In genomic region chr21:27001526-27001925, GRCh38 we compare ENCODE assay signal across 23 cellular contexts. TPM values are rescaled to one million over a fixed set of nuclear protein-coding genes. Genes with fewer than 3 reads are reported as not detected.
"Had no signal": no experiment of that assay in that cellular context is flagged by ENCODE, and none has a peak within 500 bp of the region (broad histone marks: within the 10 kb centered on the region; RNA-seq: fewer than 3 reads in every experiment).

No MANE protein-coding gene starts in this region.

- H3K4me2 ChIP-seq: SK-N-SH had no signal

- H3K9me2 ChIP-seq: SK-N-SH had no signal

- H3K9ac ChIP-seq: SK-N-SH had no signal

- H3K4me1 ChIP-seq: ascending aorta, body of pancreas, Peyer's patch, SJCRH30 had no signal

- H3K4me3 ChIP-seq: ascending aorta, body of pancreas, Peyer's patch, SJCRH30 had no signal

- ATAC-seq: activated CD8-positive, alpha-beta T cell treated with anti-CD3 and anti-CD28 coated beads, Interleukin-2, amount 10 ng/mL, durations not matched to agents 7 days and 5 days; body of pancreas had no signal

- H3K9me3 ChIP-seq: ascending aorta, body of pancreas, Peyer's patch, SK-N-SH had no signal

- H3K27ac ChIP-seq: ascending aorta, body of pancreas, Peyer's patch, RWPE1, SJCRH30, VCaP had no signal

- H3K27me3 ChIP-seq: ascending aorta, body of pancreas, Peyer's patch, SJCRH30 had no signal

- DNase-seq: activated CD4-positive, CD25-positive, alpha-beta regulatory T cell; activated CD8-positive, alpha-beta memory T cell treated with anti-CD3 and anti-CD28 coated beads, Interleukin-2, amount 50 U/mL, for 48 hours; activated CD8-positive, alpha-beta T cell treated with anti-CD3 and anti-CD28 coated beads, Interleukin-2, amount 10 ng/mL, durations not matched to agents 7 days and 5 days; activated T-cell treated with anti-CD3 and anti-CD28 coated beads, Interleukin-2, amount 50 U/mL, for 1 hour; body of pancreas; central memory CD4-positive, alpha-beta T cell; NCI-H1105 treated with DMSO at 0.1 percent for 48 hours; NCI-H1436 treated with DMSO at 0.1 percent for 48 hours; NCI-H187; NCI-H2081; NCI-H510A treated with DMSO at 0.1 percent for 48 hours; NCI-H69; NK-92 treated with Interleukin-12 subunit alpha and Interleukin-12 subunit beta, amount 100 ng/mL, for 24 hours; OCI-M1; Peyer's patch; Right ventricle myocardium superior; SJCRH30; SK-N-SH; T-helper 1 cell had no signal

- H3K36me3 ChIP-seq: ascending aorta, Peyer's patch, SJCRH30 had no signal

RNA-seq across cellular contexts. Expression of gene ADAMTS5, which starts 34.6 kb away (rescaled TPM):
- total RNA-seq: activated CD8-positive, alpha-beta T cell treated with anti-CD3 and anti-CD28 coated beads, Interleukin-2, amount 10 ng/mL, durations not matched to agents 7 days and 5 days; T-helper 2 cell treated with Interferon-gamma antibody and Interleukin-4, amounts not matched to agents 100 ng/mL and 5 ng/mL, for 36 hours had no signal
